In genomic region chr15:89735773-89736172, GRCh38 we compare ENCODE assay signal across 26 cellular contexts. TPM values are rescaled to one million over a fixed set of nuclear protein-coding genes. Genes with fewer than 3 reads are reported as not detected.
DNase-seq lines count a peak whose midpoint lies in the region; ATAC-seq, FAIRE-seq and TF ChIP-seq lines count a peak whose summit lies in the region.
"Had no signal": no experiment of that assay in that cellular context is flagged by ENCODE, and none has a peak within 500 bp of the region (broad histone marks: within the 10 kb centered on the region; RNA-seq: fewer than 3 reads in every experiment).

No MANE protein-coding gene starts in this region.

- DNase-seq in HepG2 (ENCODE audit: low spot score), result no peak
- no peak for DNase-seq in right lobe of liver
- peak; percentile 45 for DNase-seq in mesendoderm
- no peak for DNase-seq in trophoblast cell
- no peak for DNase-seq in NCI-H2107 treated with DMSO at 0.1 percent for 48 hours (lab: John Stamatoyannopoulos, UW; ENCODE audit: unreplicated experiment)
- DNase-seq: 8988T; ACHN; AML-193; BE2C; Calu3; CD4-positive, alpha-beta T cell; COR-L47; DMS53; DMS79 treated with DMSO at 0.1 percent for 48 hours; GF-D8; GOT3; HFFc6 had no signal

- H3K56ac ChIP-seq in mesendoderm (ENCODE audit: low read length), result no peak overlapping the region

- no peaks in the 10 kb centered on the region for H3K79me2 ChIP-seq in HepG2 (ENCODE audit: insufficient read depth, low read length)
- H3K79me2 ChIP-seq in mesendoderm (ENCODE audit: control insufficient read depth, insufficient read depth, low read length), result no peaks in the 10 kb centered on the region
- no peaks in the 10 kb centered on the region for H3K79me2 ChIP-seq in trophoblast cell (ENCODE audit: control insufficient read depth, insufficient read depth, low read length, poor library complexity)

- H4K91ac ChIP-seq in trophoblast cell (ENCODE audit: low read depth, low read length), result no peak overlapping the region

- TF ChIP-seq POLR2A in HepG2 (IDR thresholded peaks at IDR 0.05; ENCODE audit: insufficient read depth in 1 of 2, low read depth in 2 of 2, low read length in 2 of 2) (no peak), right lobe of liver (IDR thresholded peaks at IDR 0.05) (no peak)

- no peak overlapping the region for H2BK15ac ChIP-seq in mesendoderm (replicated peaks; ENCODE audit: low read depth)

- H2BK120ac ChIP-seq in mesendoderm (ENCODE audit: low read depth, low read length) (no peak overlapping the region), trophoblast cell (ENCODE audit: insufficient read depth, low read length, poor library complexity) (no peak overlapping the region)

- no peak overlapping the region for H3K14ac ChIP-seq in trophoblast cell (ENCODE audit: low read length)

- no TSS peak for BruUV-seq in HepG2 (replicated peaks; lab: Mats Ljungman, UMichigan)

- H2BK12ac ChIP-seq in trophoblast cell (ENCODE audit: low read length), result no peak overlapping the region

- intact Hi-C loops in HepG2 (cut with micrococcal nuclease; ENCODE audit: unreplicated experiment) (no loop called here), right lobe of liver (cut with DNase I) (no loop called here)

- CTCF ChIA-PET in HepG2 (lab: Yijun Ruan, JAX; ENCODE audit: low intra/inter-chr PET ratio, low total read pairs), result no interaction called here

- H3K27ac ChIP-seq in HepG2 (ENCODE audit: extremely low read length, insufficient read depth, low read length) (no peak overlapping the region), right lobe of liver (no peak overlapping the region), mesendoderm (ENCODE audit: low read depth, low read length) (no peak overlapping the region), trophoblast cell (ENCODE audit: low read depth, low read length) (no peak overlapping the region)
- H3K27ac ChIP-seq: A549; BLaER1 treated with 17β-estradiol and CSF1 and Interleukin-3, amounts not matched to agents 10 nM and 100 nM had no signal

- no peaks in the 10 kb centered on the region for H4K20me1 ChIP-seq in HepG2 (ENCODE audit: insufficient read depth, low read length)
- H4K20me1 ChIP-seq: BLaER1 treated with 17β-estradiol and CSF1 and Interleukin-3, amounts not matched to agents 10 nM and 100 nM had no signal

- in situ Hi-C loops in HepG2 (cut with HindIII; ENCODE audit: extremely low pct_ligation_motif_present, low pct_unique_long_range_greater_than_20kb), result loop anchor here (25.0 kb wide), 1 partner anchor 352 kb away; no protein-coding TSS in a partner anchor

- H3K4me3 ChIP-seq in HepG2 (replicated peaks in 1 of 3; ENCODE audit: insufficient read depth in 1 of 3, low read depth in 2 of 3, low read length in 3 of 3), result no peak overlapping the region
- H3K4me3 ChIP-seq in right lobe of liver, result no peak overlapping the region
- no peak overlapping the region for H3K4me3 ChIP-seq in mesendoderm (ENCODE audit: low read length)
- no peak overlapping the region for H3K4me3 ChIP-seq in trophoblast cell (ENCODE audit: low read depth, low read length)
- H3K4me3 ChIP-seq: A549; BLaER1 treated with 17β-estradiol and CSF1 and Interleukin-3, amounts not matched to agents 10 nM and 100 nM; HAP-1 had no signal

- TF ChIP-seq EP300 in HepG2 (IDR thresholded peaks at IDR 0.05; ENCODE audit: low read depth in 2 of 2, low read length in 2 of 2) (no peak), HepG2 (CRISPR knock-in tag; IDR thresholded peaks at IDR 0.05; ENCODE audit: borderline replicate concordance) (no peak)

- H2AK5ac ChIP-seq in mesendoderm (ENCODE audit: low read length), result no peak overlapping the region
- H2AK5ac ChIP-seq in trophoblast cell (ENCODE audit: low read length), result no peak overlapping the region

- H3K27me3 ChIP-seq in HepG2 (ENCODE audit: control insufficient read depth in 1 of 2, insufficient read depth in 2 of 2, low read length in 2 of 2), result peaks cover 1 to 28% of the 10 kb centered on the region in 2 experiments; a peak in 4 of 5 replicates
- H3K27me3 ChIP-seq in right lobe of liver, result no peaks in the 10 kb centered on the region
- no peaks in the 10 kb centered on the region for H3K27me3 ChIP-seq in mesendoderm (ENCODE audit: insufficient read depth, low read length, poor library complexity)
- no peaks in the 10 kb centered on the region for H3K27me3 ChIP-seq in trophoblast cell (ENCODE audit: insufficient read depth, low read length)
- H3K27me3 ChIP-seq: BE2C; BLaER1 treated with 17β-estradiol and CSF1 and Interleukin-3, amounts not matched to agents 10 nM and 100 nM had no signal

- WGBS in HepG2 (ENCODE audit: low lambda C conversion rate), result 33% methylated on average over 4 of the region's 4 CpGs
- 65% methylated on average over 3 of the region's 4 CpGs for WGBS in right lobe of liver (ENCODE audit: insufficient coverage, low coverage, low lambda C conversion rate, missing lambda C conversion rate)
- WGBS in mesendoderm (ENCODE audit: extremely low coverage, insufficient coverage, low lambda C conversion rate), result no CpG with 5 or more reads among the region's 4 CpGs
- WGBS in trophoblast cell (ENCODE audit: extremely low coverage, insufficient coverage, insufficient read length), result no CpG with 5 or more reads among the region's 4 CpGs

- H3K9ac ChIP-seq in HepG2 (ENCODE audit: insufficient read depth, low read depth, low read length) (no peak overlapping the region), mesendoderm (ENCODE audit: low read length) (no peak overlapping the region), trophoblast cell (ENCODE audit: low read length) (no peak overlapping the region)
- H3K9ac ChIP-seq: BLaER1 treated with 17β-estradiol and CSF1 and Interleukin-3, amounts not matched to agents 10 nM and 100 nM had no signal

- H3K9me3 ChIP-seq in HepG2 (ENCODE audit: low read length), result no peaks in the 10 kb centered on the region
- H3K9me3 ChIP-seq in right lobe of liver, result no peaks in the 10 kb centered on the region
- peaks cover 3% of the 10 kb centered on the region for H3K9me3 ChIP-seq in trophoblast cell (ENCODE audit: insufficient read depth, low read depth, low read length)
- H3K9me3 ChIP-seq: A549; BE2C; BLaER1 treated with 17β-estradiol and CSF1 and Interleukin-3, amounts not matched to agents 10 nM and 100 nM; HAP-1 had no signal

- H4K5ac ChIP-seq in mesendoderm (ENCODE audit: low read length), result no peak overlapping the region

- FAIRE-seq in HepG2 (lab: Jason Lieb, UNC), result no peak
- FAIRE-seq: A549, GM12891, GM18507, H54 had no signal

- POLR2A ChIA-PET in HepG2 (lab: Yijun Ruan, JAX), result no interaction called here

- H2BK5ac ChIP-seq in mesendoderm (ENCODE audit: low read length) (no peak overlapping the region), trophoblast cell (ENCODE audit: low read depth, low read length, poor library complexity) (no peak overlapping the region)

- H4K8ac ChIP-seq in mesendoderm (ENCODE audit: low read depth, low read length) (no peak overlapping the region), trophoblast cell (ENCODE audit: low read depth, low read length) (no peak overlapping the region)

- H3K4me2 ChIP-seq in HepG2 (ENCODE audit: low read depth, low read length) (no peak overlapping the region), mesendoderm (ENCODE audit: low read length) (no peak overlapping the region), trophoblast cell (ENCODE audit: low read length) (no peak overlapping the region)
- H3K4me2 ChIP-seq: A549; BLaER1 treated with 17β-estradiol and CSF1 and Interleukin-3, amounts not matched to agents 10 nM and 100 nM had no signal

- H3K23ac ChIP-seq in mesendoderm (ENCODE audit: low read length) (no peak overlapping the region), trophoblast cell (ENCODE audit: low read length) (peak overlapping the region; percentile 37)

- no peak overlapping the region for H3K18ac ChIP-seq in mesendoderm (ENCODE audit: low read length)
- no peak overlapping the region for H3K18ac ChIP-seq in trophoblast cell (ENCODE audit: low read length)

- H3K4me1 ChIP-seq in HepG2 (ENCODE audit: insufficient read depth, low read length) (no peaks in the 10 kb centered on the region), right lobe of liver (no peaks in the 10 kb centered on the region), mesendoderm (ENCODE audit: control insufficient read depth, low read depth, low read length) (no peaks in the 10 kb centered on the region), trophoblast cell (ENCODE audit: control insufficient read depth in 1 of 2, insufficient read depth in 2 of 2, low read length in 2 of 2) (no peaks in the 10 kb centered on the region)
- H3K4me1 ChIP-seq: A549, BE2C, HAP-1 had no signal

- no peaks in the 10 kb centered on the region for H3K79me1 ChIP-seq in mesendoderm (ENCODE audit: low read length)
- H3K79me1 ChIP-seq in trophoblast cell (ENCODE audit: low read length), result no peaks in the 10 kb centered on the region

- TF ChIP-seq CTCF in HepG2 (CRISPR knock-in tag; IDR thresholded peaks at IDR 0.05), result no peak
- no peak for TF ChIP-seq CTCF in right lobe of liver (IDR thresholded peaks at IDR 0.05)

- no peak overlapping the region for H3K4ac ChIP-seq in mesendoderm (ENCODE audit: low read depth, low read length)
- no peak overlapping the region for H3K4ac ChIP-seq in trophoblast cell (ENCODE audit: low read depth, low read length)

- no peak overlapping the region for H4K12ac ChIP-seq in trophoblast cell (ENCODE audit: low read depth, low read length)

- ATAC-seq in HepG2 (no peak), right lobe of liver (no peak), HG03378 (IDR thresholded peaks at IDR 0.05; ENCODE audit: unreplicated experiment) (no peak)
- ATAC-seq: A549 had no signal

- no peak for TF ChIP-seq RAD21 in HepG2 (CRISPR knock-in tag; IDR thresholded peaks at IDR 0.05)

- H2AFZ ChIP-seq in HepG2 (ENCODE audit: low read length) (no peak overlapping the region), trophoblast cell (ENCODE audit: insufficient read depth, low read length, poor library complexity) (no peak overlapping the region)

- H3K36me3 ChIP-seq in HepG2 (replicated peaks in 1 of 2; ENCODE audit: control insufficient read depth in 1 of 2, insufficient read depth in 2 of 2, low read length in 2 of 2) (no peaks in the 10 kb centered on the region), right lobe of liver (no peaks in the 10 kb centered on the region), mesendoderm (ENCODE audit: control insufficient read depth, insufficient read depth, low read length) (no peaks in the 10 kb centered on the region), trophoblast cell (ENCODE audit: control insufficient read depth in 1 of 2, insufficient read depth in 2 of 2, low read length in 2 of 2) (no peaks in the 10 kb centered on the region)
- H3K36me3 ChIP-seq: BE2C; BLaER1 treated with 17β-estradiol and CSF1 and Interleukin-3, amounts not matched to agents 10 nM and 100 nM; HAP-1 had no signal

RNA-seq across cellular contexts. Expression of gene MESP1, which starts 15.3 kb away (rescaled TPM):
- not detected in 2 replicates for total RNA-seq in HepG2 (2016; rRNA removed; fragmentation: Illumina TruSeq; extraction: Trizol)
- 0.09 TPM in 1 of 2 replicates, not detected in the other for total RNA-seq in HepG2 (2016; cell fraction: cytosol; rRNA removed; fragmentation: Illumina TruSeq; extraction: Trizol; ENCODE audit: low read depth)
- not detected in 2 replicates for total RNA-seq in HepG2 (2016; cell fraction: insoluble cytoplasmic fraction; rRNA removed; fragmentation: Illumina TruSeq; extraction: Trizol)
- total RNA-seq in HepG2 (2016; cell fraction: membrane; rRNA removed; fragmentation: Illumina TruSeq; extraction: Trizol), result not detected in 2 replicates
- total RNA-seq in HepG2 (2016; cell fraction: nucleus; rRNA removed; fragmentation: Illumina TruSeq; extraction: Trizol), result not detected in 2 replicates
- not detected in 2 replicates for polyA plus RNA-seq in HepG2 (2011; rRNA removed)
- not detected in 2 replicates for polyA plus RNA-seq in HepG2 (2011; cell fraction: cytosol; rRNA removed)
- polyA plus RNA-seq in HepG2 (2011; cell fraction: nucleus; rRNA removed), result not detected in 2 replicates
- polyA plus RNA-seq in HepG2 (2012), result not detected in 2 replicates
- polyA plus RNA-seq in HepG2 (2016; cell fraction: cytosol; fragmentation: Illumina TruSeq; extraction: Trizol; ENCODE audit: low read depth), result 0.09 TPM in 1 of 2 replicates, not detected in the other
- polyA plus RNA-seq in HepG2 (2016; cell fraction: insoluble cytoplasmic fraction; fragmentation: Illumina TruSeq; extraction: Trizol; ENCODE audit: low read depth), result not detected in 2 replicates
- polyA plus RNA-seq in HepG2 (2016; cell fraction: membrane; fragmentation: Illumina TruSeq; extraction: Trizol; ENCODE audit: low read depth), result not detected in 2 replicates
- polyA plus RNA-seq in HepG2 (2016; cell fraction: nucleus; fragmentation: Illumina TruSeq; extraction: Trizol; ENCODE audit: insufficient read depth, low read depth), result not detected in 2 replicates
- polyA minus RNA-seq in HepG2 (2011; rRNA and poly(A)+ RNA removed; ENCODE audit: low replicate concordance), result 1.7 TPM in 1 of 2 replicates, not detected in the other
- 1.3 TPM in 1 of 2 replicates, not detected in the other for polyA minus RNA-seq in HepG2 (2011; cell fraction: cytosol; rRNA and poly(A)+ RNA removed)
- 0.26 TPM in 1 of 2 replicates, not detected in the other for polyA minus RNA-seq in HepG2 (2011; cell fraction: nucleus; rRNA and poly(A)+ RNA removed)
- 1 to 10 TPM in 5 of 6 experiments, under 1 TPM in 1; 0.86 to 3.0 (median 2.1) TPM for total RNA-seq in right lobe of liver
- polyA plus RNA-seq in mesendoderm (2013, experiment 1 of 2), result 0.65 TPM
- 0.43 TPM for polyA plus RNA-seq in mesendoderm (2013, experiment 2 of 2)
- 0.04 and 0.10 TPM in 2 replicates for polyA plus RNA-seq in trophoblast cell (2013)
- total RNA-seq: G401 had no signal

RNA-seq across cellular contexts. Expression of gene MESP2, which starts 40.4 kb away (rescaled TPM):
- not detected in 2 replicates for total RNA-seq in HepG2 (2016; rRNA removed; fragmentation: Illumina TruSeq; extraction: Trizol)
- total RNA-seq in HepG2 (2016; cell fraction: cytosol; rRNA removed; fragmentation: Illumina TruSeq; extraction: Trizol; ENCODE audit: low read depth), result not detected in 2 replicates
- total RNA-seq in HepG2 (2016; cell fraction: insoluble cytoplasmic fraction; rRNA removed; fragmentation: Illumina TruSeq; extraction: Trizol), result 0.13 TPM in 1 of 2 replicates, not detected in the other
- not detected in 2 replicates for total RNA-seq in HepG2 (2016; cell fraction: membrane; rRNA removed; fragmentation: Illumina TruSeq; extraction: Trizol)
- not detected in 2 replicates for total RNA-seq in HepG2 (2016; cell fraction: nucleus; rRNA removed; fragmentation: Illumina TruSeq; extraction: Trizol)
- not detected in 2 replicates for polyA plus RNA-seq in HepG2 (2011; rRNA removed)
- not detected in 2 replicates for polyA plus RNA-seq in HepG2 (2011; cell fraction: cytosol; rRNA removed)
- polyA plus RNA-seq in HepG2 (2011; cell fraction: nucleus; rRNA removed), result not detected in 2 replicates
- not detected in 2 replicates for polyA plus RNA-seq in HepG2 (2012)
- not detected in 2 replicates for polyA plus RNA-seq in HepG2 (2016; cell fraction: cytosol; fragmentation: Illumina TruSeq; extraction: Trizol; ENCODE audit: low read depth)
- polyA plus RNA-seq in HepG2 (2016; cell fraction: insoluble cytoplasmic fraction; fragmentation: Illumina TruSeq; extraction: Trizol; ENCODE audit: low read depth), result not detected in 2 replicates
- not detected in 2 replicates for polyA plus RNA-seq in HepG2 (2016; cell fraction: membrane; fragmentation: Illumina TruSeq; extraction: Trizol; ENCODE audit: low read depth)
- not detected in 2 replicates for polyA plus RNA-seq in HepG2 (2016; cell fraction: nucleus; fragmentation: Illumina TruSeq; extraction: Trizol; ENCODE audit: insufficient read depth, low read depth)
- polyA minus RNA-seq in HepG2 (2011; rRNA and poly(A)+ RNA removed; ENCODE audit: low replicate concordance), result not detected in 2 replicates
- not detected in 2 replicates for polyA minus RNA-seq in HepG2 (2011; cell fraction: cytosol; rRNA and poly(A)+ RNA removed)
- polyA minus RNA-seq in HepG2 (2011; cell fraction: nucleus; rRNA and poly(A)+ RNA removed), result not detected in 2 replicates
- under 1 TPM in 1 of 6 experiments, not detected in 5; 0.12 TPM for total RNA-seq in right lobe of liver
- polyA plus RNA-seq in mesendoderm (2013, experiment 1 of 2), result 0.56 TPM
- 0.38 TPM for polyA plus RNA-seq in mesendoderm (2013, experiment 2 of 2)
- polyA plus RNA-seq in trophoblast cell (2013), result 0.10 and 0.22 TPM in 2 replicates
- total RNA-seq: Calu3; CD4-positive, alpha-beta T cell; G401 had no signal

RNA-seq across cellular contexts. Expression of gene WDR93, which starts 45.2 kb away (rescaled TPM):
- total RNA-seq in HepG2 (2016; rRNA removed; fragmentation: Illumina TruSeq; extraction: Trizol) (not detected in 2 replicates), right lobe of liver (not detected)
- not detected in 2 replicates for total RNA-seq in HepG2 (2016; cell fraction: cytosol; rRNA removed; fragmentation: Illumina TruSeq; extraction: Trizol; ENCODE audit: low read depth)
- total RNA-seq in HepG2 (2016; cell fraction: insoluble cytoplasmic fraction; rRNA removed; fragmentation: Illumina TruSeq; extraction: Trizol), result 0.06 TPM in 1 of 2 replicates, not detected in the other
- total RNA-seq in HepG2 (2016; cell fraction: membrane; rRNA removed; fragmentation: Illumina TruSeq; extraction: Trizol), result not detected in 2 replicates
- total RNA-seq in HepG2 (2016; cell fraction: nucleus; rRNA removed; fragmentation: Illumina TruSeq; extraction: Trizol), result not detected in 2 replicates
- polyA plus RNA-seq in HepG2 (2011; rRNA removed), result 0.07 and 0.08 TPM in 2 replicates
- 0.03 and 0.05 TPM in 2 replicates for polyA plus RNA-seq in HepG2 (2011; cell fraction: cytosol; rRNA removed)
- polyA plus RNA-seq in HepG2 (2011; cell fraction: nucleus; rRNA removed), result not detected in 2 replicates
- not detected in 2 replicates for polyA plus RNA-seq in HepG2 (2012)
- not detected in 2 replicates for polyA plus RNA-seq in HepG2 (2016; cell fraction: cytosol; fragmentation: Illumina TruSeq; extraction: Trizol; ENCODE audit: low read depth)
- not detected in 2 replicates for polyA plus RNA-seq in HepG2 (2016; cell fraction: insoluble cytoplasmic fraction; fragmentation: Illumina TruSeq; extraction: Trizol; ENCODE audit: low read depth)
- not detected in 2 replicates for polyA plus RNA-seq in HepG2 (2016; cell fraction: membrane; fragmentation: Illumina TruSeq; extraction: Trizol; ENCODE audit: low read depth)
- not detected in 2 replicates for polyA plus RNA-seq in HepG2 (2016; cell fraction: nucleus; fragmentation: Illumina TruSeq; extraction: Trizol; ENCODE audit: insufficient read depth, low read depth)
- polyA minus RNA-seq in HepG2 (2011; rRNA and poly(A)+ RNA removed; ENCODE audit: low replicate concordance), result 0.14 TPM in 1 of 2 replicates, not detected in the other
- not detected in 2 replicates for polyA minus RNA-seq in HepG2 (2011; cell fraction: cytosol; rRNA and poly(A)+ RNA removed)
- not detected in 2 replicates for polyA minus RNA-seq in HepG2 (2011; cell fraction: nucleus; rRNA and poly(A)+ RNA removed)
- 0.03 TPM for polyA plus RNA-seq in mesendoderm (2013, experiment 1 of 2)
- polyA plus RNA-seq in mesendoderm (2013, experiment 2 of 2), result not detected
- 0.03 and 0.11 TPM in 2 replicates for polyA plus RNA-seq in trophoblast cell (2013)
- total RNA-seq: Calu3; CD4-positive, alpha-beta T cell had no signal
- polyA plus RNA-seq: CD14-positive monocyte had no signal

RNA-seq across cellular contexts. Expression of gene PEX11A, which starts 45.2 kb away (rescaled TPM):
- total RNA-seq in HepG2 (2016; rRNA removed; fragmentation: Illumina TruSeq; extraction: Trizol) (13.9 and 15.1 TPM in 2 replicates), right lobe of liver (10 to 100 TPM in 5 of 6 experiments, 1 to 10 TPM in 1; 6.9 to 30.9 (median 22.6) TPM)
- 4.7 and 7.4 TPM in 2 replicates for total RNA-seq in HepG2 (2016; cell fraction: cytosol; rRNA removed; fragmentation: Illumina TruSeq; extraction: Trizol; ENCODE audit: low read depth)
- total RNA-seq in HepG2 (2016; cell fraction: insoluble cytoplasmic fraction; rRNA removed; fragmentation: Illumina TruSeq; extraction: Trizol), result 13.4 and 17.5 TPM in 2 replicates
- 13.1 and 13.3 TPM in 2 replicates for total RNA-seq in HepG2 (2016; cell fraction: membrane; rRNA removed; fragmentation: Illumina TruSeq; extraction: Trizol)
- total RNA-seq in HepG2 (2016; cell fraction: nucleus; rRNA removed; fragmentation: Illumina TruSeq; extraction: Trizol), result 10.3 and 14.3 TPM in 2 replicates
- 9.9 and 10.2 TPM in 2 replicates for polyA plus RNA-seq in HepG2 (2011; rRNA removed)
- polyA plus RNA-seq in HepG2 (2011; cell fraction: cytosol; rRNA removed), result 6.7 and 8.8 TPM in 2 replicates
- polyA plus RNA-seq in HepG2 (2011; cell fraction: nucleus; rRNA removed), result 3.8 and 4.1 TPM in 2 replicates
- polyA plus RNA-seq in HepG2 (2012), result 7.1 and 12.4 TPM in 2 replicates
- 4.6 and 5.2 TPM in 2 replicates for polyA plus RNA-seq in HepG2 (2016; cell fraction: cytosol; fragmentation: Illumina TruSeq; extraction: Trizol; ENCODE audit: low read depth)
- polyA plus RNA-seq in HepG2 (2016; cell fraction: insoluble cytoplasmic fraction; fragmentation: Illumina TruSeq; extraction: Trizol; ENCODE audit: low read depth), result 11.8 and 13.2 TPM in 2 replicates
- polyA plus RNA-seq in HepG2 (2016; cell fraction: membrane; fragmentation: Illumina TruSeq; extraction: Trizol; ENCODE audit: low read depth), result 7.2 and 9.6 TPM in 2 replicates
- 20.5 and 22.2 TPM in 2 replicates for polyA plus RNA-seq in HepG2 (2016; cell fraction: nucleus; fragmentation: Illumina TruSeq; extraction: Trizol; ENCODE audit: insufficient read depth, low read depth)
- 11.1 and 11.3 TPM in 2 replicates for polyA minus RNA-seq in HepG2 (2011; rRNA and poly(A)+ RNA removed; ENCODE audit: low replicate concordance)
- 6.5 and 7.1 TPM in 2 replicates for polyA minus RNA-seq in HepG2 (2011; cell fraction: cytosol; rRNA and poly(A)+ RNA removed)
- 4.8 and 7.3 TPM in 2 replicates for polyA minus RNA-seq in HepG2 (2011; cell fraction: nucleus; rRNA and poly(A)+ RNA removed)
- polyA plus RNA-seq in mesendoderm (2013, experiment 1 of 2), result 0.72 TPM
- 0.90 TPM for polyA plus RNA-seq in mesendoderm (2013, experiment 2 of 2)
- 1.5 and 2.0 TPM in 2 replicates for polyA plus RNA-seq in trophoblast cell (2013)

RNA-seq across cellular contexts. Expression of gene PLIN1, which starts 56.6 kb away (rescaled TPM):
- total RNA-seq in HepG2 (2016; rRNA removed; fragmentation: Illumina TruSeq; extraction: Trizol), result 0.73 and 1.2 TPM in 2 replicates
- total RNA-seq in HepG2 (2016; cell fraction: cytosol; rRNA removed; fragmentation: Illumina TruSeq; extraction: Trizol; ENCODE audit: low read depth), result 0.71 TPM in 2 replicates
- 0.65 and 1.4 TPM in 2 replicates for total RNA-seq in HepG2 (2016; cell fraction: insoluble cytoplasmic fraction; rRNA removed; fragmentation: Illumina TruSeq; extraction: Trizol)
- 0.34 and 0.76 TPM in 2 replicates for total RNA-seq in HepG2 (2016; cell fraction: membrane; rRNA removed; fragmentation: Illumina TruSeq; extraction: Trizol)
- total RNA-seq in HepG2 (2016; cell fraction: nucleus; rRNA removed; fragmentation: Illumina TruSeq; extraction: Trizol), result 1.3 TPM in 2 replicates
- polyA plus RNA-seq in HepG2 (2011; rRNA removed), result 0.74 and 0.78 TPM in 2 replicates
- 0.16 and 0.60 TPM in 2 replicates for polyA plus RNA-seq in HepG2 (2011; cell fraction: cytosol; rRNA removed)
- polyA plus RNA-seq in HepG2 (2011; cell fraction: nucleus; rRNA removed), result 1.6 and 2.1 TPM in 2 replicates
- 0.49 and 0.54 TPM in 2 replicates for polyA plus RNA-seq in HepG2 (2012)
- polyA plus RNA-seq in HepG2 (2016; cell fraction: cytosol; fragmentation: Illumina TruSeq; extraction: Trizol; ENCODE audit: low read depth), result 1.5 and 1.7 TPM in 2 replicates
- polyA plus RNA-seq in HepG2 (2016; cell fraction: insoluble cytoplasmic fraction; fragmentation: Illumina TruSeq; extraction: Trizol; ENCODE audit: low read depth), result 0.97 and 1.0 TPM in 2 replicates
- 0.22 and 0.55 TPM in 2 replicates for polyA plus RNA-seq in HepG2 (2016; cell fraction: membrane; fragmentation: Illumina TruSeq; extraction: Trizol; ENCODE audit: low read depth)
- 3.1 and 3.5 TPM in 2 replicates for polyA plus RNA-seq in HepG2 (2016; cell fraction: nucleus; fragmentation: Illumina TruSeq; extraction: Trizol; ENCODE audit: insufficient read depth, low read depth)
- polyA minus RNA-seq in HepG2 (2011; rRNA and poly(A)+ RNA removed; ENCODE audit: low replicate concordance), result 0.49 TPM in 1 of 2 replicates, not detected in the other
- polyA minus RNA-seq in HepG2 (2011; cell fraction: cytosol; rRNA and poly(A)+ RNA removed), result not detected in 2 replicates
- polyA minus RNA-seq in HepG2 (2011; cell fraction: nucleus; rRNA and poly(A)+ RNA removed), result 0.87 and 1.4 TPM in 2 replicates
- 10 to 100 TPM in 4 of 6 experiments, 1 to 10 TPM in 2; 2.5 to 28.8 (median 18.6) TPM for total RNA-seq in right lobe of liver
- polyA plus RNA-seq in mesendoderm (2013, experiment 1 of 2), result 0.07 TPM
- not detected for polyA plus RNA-seq in mesendoderm (2013, experiment 2 of 2)
- polyA plus RNA-seq in trophoblast cell (2013), result 0.11 and 0.21 TPM in 2 replicates
- total RNA-seq: HFFc6 had no signal
- polyA plus RNA-seq: CD14-positive monocyte had no signal
